13 cellular contexts compared by ENCODE assay signal in genomic region chr1:226734611-226735153, GRCh38. TPM values are rescaled to one million over a fixed set of nuclear protein-coding genes. Genes with fewer than 3 reads are reported as not detected.
DNase-seq lines count a peak whose midpoint lies in the region; ATAC-seq and FAIRE-seq lines count a peak whose summit lies in the region.
"Had no signal": no experiment of that assay in that cellular context is flagged by ENCODE, and none has a peak within 500 bp of the region (broad histone marks: within the 10 kb centered on the region; RNA-seq: fewer than 3 reads in every experiment).

No MANE protein-coding gene starts in this region.

- no peak for DNase-seq in T-helper 2 cell treated with Interferon-gamma antibody and Interleukin-4, amounts not matched to agents 5 μg/mL and 100 μg/mL, for 36 hours (ENCODE audit: low spot score)
- no peak for DNase-seq in T-helper 2 cell
- DNase-seq in T-helper 17 cell, result no peak
- DNase-seq in immature natural killer cell, result no peak
- no peak for DNase-seq in small intestine
- DNase-seq: NCI-H1048, T-helper 9 cell had no signal

- ATAC-seq in T-helper 17 cell, result no peak
- no peak for ATAC-seq in GM18867 (IDR thresholded peaks at IDR 0.05; ENCODE audit: unreplicated experiment)
- no peak for ATAC-seq in HG02642 (IDR thresholded peaks at IDR 0.05; ENCODE audit: poor library complexity, unreplicated experiment)

- no peaks in the 10 kb centered on the region for H3K27me3 ChIP-seq in stomach smooth muscle (ENCODE audit: control insufficient read depth in 1 of 2, insufficient read depth in 2 of 2, low read length in 2 of 2)
- no peaks in the 10 kb centered on the region for H3K27me3 ChIP-seq in small intestine (ENCODE audit: control insufficient read depth in 2 of 2, insufficient read depth in 2 of 2, low read length in 2 of 2)
- H3K27me3 ChIP-seq: neutrophil had no signal

- H3K36me3 ChIP-seq in stomach smooth muscle (ENCODE audit: control insufficient read depth in 2 of 2, insufficient read depth in 2 of 2, low read length in 2 of 2) (peaks cover 6 to 19% of the 10 kb centered on the region in 2 donors), small intestine (ENCODE audit: control insufficient read depth in 2 of 2, insufficient read depth in 2 of 2, low read length in 2 of 2) (no peaks in the 10 kb centered on the region)

- peak overlapping the region; percentile 85 to 89 for H3K4me3 ChIP-seq in stomach smooth muscle (ENCODE audit: low read length in 2 of 2)
- H3K4me3 ChIP-seq in small intestine (ENCODE audit: low read depth in 1 of 2, low read length in 2 of 2), result peak overlapping the region in 1 of 2 donors; percentile 18

- H3K4me1 ChIP-seq in stomach smooth muscle (ENCODE audit: control insufficient read depth, insufficient read depth, low read length) (peaks cover 59% of the 10 kb centered on the region), small intestine (ENCODE audit: control insufficient read depth in 2 of 2, insufficient read depth in 1 of 2, low read depth in 1 of 2, low read length in 1 of 2) (no peaks in the 10 kb centered on the region)

- FAIRE-seq in small intestine (lab: Jason Lieb, UNC), result no peak
- FAIRE-seq: A204.1 had no signal

- peak overlapping the region; percentile 66 to 96 for H3K9ac ChIP-seq in stomach smooth muscle (ENCODE audit: low read length in 2 of 2)

- H3K27ac Mint-ChIP-seq in T-helper 2 cell treated with Interferon-gamma antibody and Interleukin-4, amounts not matched to agents 5 μg/mL and 100 μg/mL, for 36 hours, result peak overlapping the region; percentile 5
- H3K27ac Mint-ChIP-seq in T-helper 17 cell (peak overlapping the region; percentile 97), immature natural killer cell (peak overlapping the region; percentile 76 to 90 (median 84))

- peak overlapping the region; percentile 82 for H3K4me3 Mint-ChIP-seq in T-helper 2 cell treated with Interferon-gamma antibody and Interleukin-4, amounts not matched to agents 5 μg/mL and 100 μg/mL, for 36 hours
- H3K4me3 Mint-ChIP-seq in T-helper 17 cell (peak overlapping the region; percentile 96), immature natural killer cell (peak overlapping the region; percentile 74 to 98 (median 87))

- 63 to 85% (median 68%) methylated on average over 3 of the region's 3 CpGs for WGBS in small intestine, 3 donors

- H3K4me1 Mint-ChIP-seq in T-helper 2 cell treated with Interferon-gamma antibody and Interleukin-4, amounts not matched to agents 5 μg/mL and 100 μg/mL, for 36 hours (ENCODE audit: low read depth), result peaks cover 61% of the 10 kb centered on the region
- H3K4me1 Mint-ChIP-seq in T-helper 17 cell (peaks cover 50% of the 10 kb centered on the region), immature natural killer cell (peaks cover 71 to 74% of the 10 kb centered on the region in 2 donors)

- H3K27ac ChIP-seq in stomach smooth muscle (ENCODE audit: low read length), result peak overlapping the region; percentile 80
- no peak overlapping the region for H3K27ac ChIP-seq in small intestine (ENCODE audit: low read depth in 1 of 2, low read length in 1 of 2)
- H3K27ac ChIP-seq: neutrophil had no signal

- H3K9me3 Mint-ChIP-seq in T-helper 2 cell treated with Interferon-gamma antibody and Interleukin-4, amounts not matched to agents 5 μg/mL and 100 μg/mL, for 36 hours, result no peaks in the 10 kb centered on the region
- H3K9me3 Mint-ChIP-seq in immature natural killer cell, result no peaks in the 10 kb centered on the region
- H3K9me3 Mint-ChIP-seq: activated naive CD4-positive, alpha-beta T cell treated with anti-CD3 and anti-CD28 coated beads, Interleukin-2, amount 50 U/mL, for 72 hours had no signal

- no peaks in the 10 kb centered on the region for H3K9me3 ChIP-seq in T-helper 17 cell (ENCODE audit: control insufficient read depth, low read length, poor library complexity, severe bottlenecking)
- no peaks in the 10 kb centered on the region for H3K9me3 ChIP-seq in stomach smooth muscle (ENCODE audit: control insufficient read depth in 2 of 2, low read length in 2 of 2)
- H3K9me3 ChIP-seq in small intestine (ENCODE audit: control insufficient read depth, low read depth), result no peaks in the 10 kb centered on the region
- H3K9me3 ChIP-seq: neutrophil had no signal

- no peaks in the 10 kb centered on the region for H3K27me3 Mint-ChIP-seq in T-helper 2 cell treated with Interferon-gamma antibody and Interleukin-4, amounts not matched to agents 5 μg/mL and 100 μg/mL, for 36 hours (ENCODE audit: low read depth)
- no peaks in the 10 kb centered on the region for H3K27me3 Mint-ChIP-seq in T-helper 17 cell
- peaks cover 4 to 11% (median 8%) of the 10 kb centered on the region in 3 donors for H3K27me3 Mint-ChIP-seq in immature natural killer cell (ENCODE audit: low read depth in 3 of 3)

- H3K36me3 Mint-ChIP-seq in T-helper 2 cell treated with Interferon-gamma antibody and Interleukin-4, amounts not matched to agents 5 μg/mL and 100 μg/mL, for 36 hours (ENCODE audit: low read depth), result peaks cover 63% of the 10 kb centered on the region
- H3K36me3 Mint-ChIP-seq in T-helper 17 cell (ENCODE audit: low read depth), result peaks cover 17% of the 10 kb centered on the region
- H3K36me3 Mint-ChIP-seq in immature natural killer cell, result peaks cover 17 to 43% (median 27%) of the 10 kb centered on the region in 3 donors

RNA-seq across cellular contexts. Expression of gene ITPKB, which starts 4.4 kb away (rescaled TPM):
- 100 to 1,000 TPM; 128 to 166 TPM for total RNA-seq in T-helper 17 cell
- polyA plus RNA-seq in immature natural killer cell (10 to 100 TPM; 14.1 to 37.8 (median 18.7) TPM), small intestine (1 to 10 TPM; 1.8 to 9.6 (median 3.0) TPM)

Comparison
In these comparisons a context has a peak if more than half of its experiments do, and no peak if none do; other contexts are left out.
1. H3K27ac Mint-ChIP-seq: peak in every context shown above with its lines; median percentile 97 in T-helper 17 cell; 84 in immature natural killer cell; 5 in T-helper 2 cell treated with Interferon-gamma antibody and Interleukin-4, amounts not matched to agents 5 μg/mL and 100 μg/mL, for 36 hours.